In the genomic region with DNA sequence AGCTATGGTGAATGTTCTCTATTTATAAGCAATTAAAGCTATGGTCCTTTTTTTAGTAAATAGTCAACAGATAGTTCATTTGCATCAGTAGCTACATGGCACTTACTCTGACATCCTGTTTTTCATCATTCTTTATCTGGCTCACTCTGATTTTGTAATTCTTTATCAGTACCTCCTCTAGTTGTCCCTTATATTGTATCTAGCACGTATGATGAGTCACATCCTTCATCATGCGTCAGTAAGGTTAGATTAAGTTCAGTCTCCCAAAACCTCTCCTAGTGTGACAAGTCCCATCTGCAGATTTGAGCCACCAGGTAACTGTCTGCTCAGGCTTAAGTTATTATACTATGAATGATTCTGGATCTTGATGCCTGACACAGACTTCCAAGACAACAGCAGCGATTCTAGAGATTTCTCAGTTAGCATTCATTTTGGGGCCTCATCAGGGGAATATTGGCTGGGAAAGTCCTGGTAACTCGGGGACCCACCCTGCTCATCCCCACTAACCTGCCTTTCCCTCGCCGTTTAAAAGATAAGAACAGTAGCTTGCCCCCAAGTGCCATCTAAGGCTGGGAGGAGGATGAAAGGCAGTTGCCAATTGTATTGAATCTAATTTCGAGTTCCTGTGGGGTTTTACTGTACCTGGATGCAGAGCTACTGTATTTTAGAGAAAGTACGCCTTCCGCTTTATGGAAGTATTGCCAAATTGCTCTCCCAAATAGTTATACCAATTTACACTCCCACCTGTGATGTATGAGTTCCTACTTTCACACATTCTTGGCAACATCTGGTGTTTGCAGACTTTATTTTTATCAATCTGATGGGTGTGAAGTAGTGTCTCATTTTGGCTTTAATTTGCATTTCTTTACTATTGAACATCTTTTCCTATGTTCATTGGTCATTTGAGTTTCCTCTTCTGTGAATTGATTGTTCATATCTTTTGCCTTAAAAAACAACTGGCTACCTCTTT, we compare ENCODE assay signal across 10 cellular contexts. TPM values are rescaled to one million over a fixed set of nuclear protein-coding genes. Genes with fewer than 3 reads are reported as not detected.
A peak's percentile ranks its signal among the peaks of the same experiment; 100 is the strongest.
DNase-seq lines count a peak whose midpoint lies in the region; ATAC-seq and TF ChIP-seq lines count a peak whose summit lies in the region.
"Had no signal": no experiment of that assay in that cellular context is flagged by ENCODE, and none has a peak within 500 bp of the region (broad histone marks: within the 10 kb centered on the region; RNA-seq: fewer than 3 reads in every experiment).

No MANE protein-coding gene starts in this region.

- H3K4me1 ChIP-seq in CD8-positive, alpha-beta T cell (ENCODE audit: insufficient read depth, low read length) = no peaks in the 10 kb centered on the region

- ATAC-seq in HG03175 (IDR thresholded peaks at IDR 0.05; ENCODE audit: unreplicated experiment) (no peak), HG02852 (IDR thresholded peaks at IDR 0.05; ENCODE audit: unreplicated experiment) (no peak)
- no peak for ATAC-seq in CD8-positive, alpha-beta T cell

- no peaks in the 10 kb centered on the region for H3K36me3 Mint-ChIP-seq in CD8-positive, alpha-beta T cell
- H3K36me3 Mint-ChIP-seq: activated naive CD8-positive, alpha-beta T cell had no signal

- H3K27ac ChIP-seq in CD8-positive, alpha-beta T cell (ENCODE audit: low read depth, low read length) = no peak overlapping the region
- H3K27ac ChIP-seq: 22Rv1 had no signal

- no peak overlapping the region for H3K4me3 ChIP-seq in cardiac fibroblast (replicated peaks in 1 of 2; ENCODE audit: low read depth in 2 of 2, low read length in 2 of 2)
- no peak overlapping the region for H3K4me3 ChIP-seq in CD8-positive, alpha-beta T cell (ENCODE audit: low read depth, low read length)

- no peak overlapping the region for H3K4me3 Mint-ChIP-seq in CD8-positive, alpha-beta T cell
- H3K4me3 Mint-ChIP-seq: activated naive CD8-positive, alpha-beta T cell had no signal

- peak; percentile 4 for DNase-seq in NOMO-1 treated with DMSO at 0.1 percent for 48 hours (lab: John Stamatoyannopoulos, UW; ENCODE audit: unreplicated experiment)
- DNase-seq in NOMO-1 treated with dmso at 0.1 percent for 144 hours (lab: John Stamatoyannopoulos, UW; ENCODE audit: unreplicated experiment) = no peak
- peak; percentile 56 for DNase-seq in HS-5 (ENCODE audit: low read depth)
- DNase-seq in cardiac fibroblast (ENCODE audit: low read depth in 2 of 2) = peak; percentile 82 to 89
- peak; percentile 82 for DNase-seq in non-pigmented ciliary epithelial cell (ENCODE audit: low read depth)
- DNase-seq in CD8-positive, alpha-beta T cell = no peak

- no peaks in the 10 kb centered on the region for H3K27me3 ChIP-seq in CD8-positive, alpha-beta T cell (ENCODE audit: insufficient read depth, low read length)

- TF ChIP-seq CTCF in cardiac fibroblast (IDR thresholded peaks at IDR 0.05; ENCODE audit: low read depth, low read length) = no peak
- TF ChIP-seq CTCF in CD8-positive, alpha-beta T cell (IDR thresholded peaks at IDR 0.05) = no peak

- no peaks in the 10 kb centered on the region for H3K36me3 ChIP-seq in CD8-positive, alpha-beta T cell (ENCODE audit: insufficient read depth, low read length)

- CTCF ChIA-PET in CD8-positive, alpha-beta T cell (lab: Charles Lee) = no interaction called here

- no peaks in the 10 kb centered on the region for H3K9me3 Mint-ChIP-seq in CD8-positive, alpha-beta T cell

- H3K27ac Mint-ChIP-seq in CD8-positive, alpha-beta T cell = no peak overlapping the region
- H3K27ac Mint-ChIP-seq: activated naive CD8-positive, alpha-beta T cell had no signal

- H3K9me3 ChIP-seq in CD8-positive, alpha-beta T cell (ENCODE audit: low read length) = no peaks in the 10 kb centered on the region

- no peaks in the 10 kb centered on the region for H3K4me1 Mint-ChIP-seq in CD8-positive, alpha-beta T cell (ENCODE audit: low read depth)

- H3K27me3 Mint-ChIP-seq in CD8-positive, alpha-beta T cell (ENCODE audit: low read depth) = peaks cover 14% of the 10 kb centered on the region

- POLR2A ChIA-PET in CD8-positive, alpha-beta T cell (lab: Charles Lee) = no interaction called here

- intact Hi-C loops in CD8-positive, alpha-beta T cell (cut with DNase I, micrococcal nuclease) = loop anchor here in 1 of 2 experiments (5.0 kb wide), 1 partner anchor 1258 kb away; no protein-coding TSS in a partner anchor

RNA-seq across cellular contexts. Expression of gene ZC3H12C, which starts 55.9 kb away (rescaled TPM):
- not detected for total RNA-seq in CD8-positive, alpha-beta T cell

Comparison
In these comparisons a context has a peak if more than half of its experiments do, and no peak if none do; other contexts are left out.
1. DNase-seq: peak in NOMO-1 treated with DMSO at 0.1 percent for 48 hours (single experiment), HS-5 (single experiment), cardiac fibroblast (2 of 2) and non-pigmented ciliary epithelial cell (single experiment); none in NOMO-1 treated with dmso at 0.1 percent for 144 hours (single experiment) and CD8-positive, alpha-beta T cell (0 of 7).